2 cellular contexts compared by ENCODE assay signal in genomic region chr15:34154725-34155204, GRCh38.
TF ChIP-seq lines count a peak whose summit lies in the region.

No MANE protein-coding gene starts in this region.

TF ChIP-seq in HepG2, 621 proteins besides CTCF, POLR2A, EP300 and RAD21:
- no peak for TF ChIP-seq NFKB2 (CRISPR knock-in tag; IDR thresholded peaks at IDR 0.05; ENCODE audit: borderline replicate concordance)
- TF ChIP-seq ZNF562 (CRISPR knock-in tag; IDR thresholded peaks at IDR 0.05; ENCODE audit: borderline replicate concordance), result peak; percentile 81; the same call in 1 of the 2 replicates
- TF ChIP-seq PHF5A (CRISPR knock-in tag; IDR thresholded peaks at IDR 0.05; ENCODE audit: low read depth, unreplicated experiment), result no peak
- TF ChIP-seq BRCA1 (CRISPR knock-in tag; IDR thresholded peaks at IDR 0.05), result no peak
- TF ChIP-seq, protein P1, sequence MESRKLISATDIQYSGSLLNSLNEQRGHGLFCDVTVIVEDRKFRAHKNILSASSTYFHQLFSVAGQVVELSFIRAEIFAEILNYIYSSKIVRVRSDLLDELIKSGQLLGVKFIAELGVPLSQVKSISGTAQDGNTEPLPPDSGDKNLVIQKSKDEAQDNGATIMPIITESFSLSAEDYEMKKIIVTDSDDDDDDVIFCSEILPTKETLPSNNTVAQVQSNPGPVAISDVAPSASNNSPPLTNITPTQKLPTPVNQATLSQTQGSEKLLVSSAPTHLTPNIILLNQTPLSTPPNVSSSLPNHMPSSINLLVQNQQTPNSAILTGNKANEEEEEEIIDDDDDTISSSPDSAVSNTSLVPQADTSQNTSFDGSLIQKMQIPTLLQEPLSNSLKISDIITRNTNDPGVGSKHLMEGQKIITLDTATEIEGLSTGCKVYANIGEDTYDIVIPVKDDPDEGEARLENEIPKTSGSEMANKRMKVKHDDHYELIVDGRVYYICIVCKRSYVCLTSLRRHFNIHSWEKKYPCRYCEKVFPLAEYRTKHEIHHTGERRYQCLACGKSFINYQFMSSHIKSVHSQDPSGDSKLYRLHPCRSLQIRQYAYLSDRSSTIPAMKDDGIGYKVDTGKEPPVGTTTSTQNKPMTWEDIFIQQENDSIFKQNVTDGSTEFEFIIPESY (CRISPR knock-in tag; IDR thresholded peaks at IDR 0.05), result peak; percentile 74; the same call in 1 of the 2 replicates
- TF ChIP-seq FOSL2 (CRISPR knock-in tag; IDR thresholded peaks at IDR 0.05), result peak; percentile 55
- TF ChIP-seq, protein P2, sequence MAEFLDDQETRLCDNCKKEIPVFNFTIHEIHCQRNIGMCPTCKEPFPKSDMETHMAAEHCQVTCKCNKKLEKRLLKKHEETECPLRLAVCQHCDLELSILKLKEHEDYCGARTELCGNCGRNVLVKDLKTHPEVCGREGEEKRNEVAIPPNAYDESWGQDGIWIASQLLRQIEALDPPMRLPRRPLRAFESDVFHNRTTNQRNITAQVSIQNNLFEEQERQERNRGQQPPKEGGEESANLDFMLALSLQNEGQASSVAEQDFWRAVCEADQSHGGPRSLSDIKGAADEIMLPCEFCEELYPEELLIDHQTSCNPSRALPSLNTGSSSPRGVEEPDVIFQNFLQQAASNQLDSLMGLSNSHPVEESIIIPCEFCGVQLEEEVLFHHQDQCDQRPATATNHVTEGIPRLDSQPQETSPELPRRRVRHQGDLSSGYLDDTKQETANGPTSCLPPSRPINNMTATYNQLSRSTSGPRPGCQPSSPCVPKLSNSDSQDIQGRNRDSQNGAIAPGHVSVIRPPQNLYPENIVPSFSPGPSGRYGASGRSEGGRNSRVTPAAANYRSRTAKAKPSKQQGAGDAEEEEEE (CRISPR knock-in tag; IDR thresholded peaks at IDR 0.05; ENCODE audit: borderline replicate concordance), result no peak
- TF ChIP-seq ZNF414 (CRISPR knock-in tag; IDR thresholded peaks at IDR 0.05), result no peak

TF ChIP-seq in H1, 55 proteins besides CTCF, POLR2A, EP300 and RAD21:
- TF ChIP-seq MAFK (IDR thresholded peaks at IDR 0.05; ENCODE audit: low read depth, low read length), result peak; percentile 79
- TF ChIP-seq TBP (IDR thresholded peaks at IDR 0.05; ENCODE audit: low read depth, low read length), result no peak
- TF ChIP-seq SIRT6 (IDR thresholded peaks at IDR 0.05; ENCODE audit: low read length), result no peak
- TF ChIP-seq POLR2AphosphoS5 (IDR thresholded peaks at IDR 0.05; ENCODE audit: low read depth, low read length), result no peak
- no peak for TF ChIP-seq BCL11A (IDR thresholded peaks at IDR 0.05; ENCODE audit: low read depth in 2 of 2, low read length in 2 of 2)
- no peak for TF ChIP-seq HDAC6 (IDR thresholded peaks at IDR 0.05; ENCODE audit: low read depth, low read length)
- no peak for TF ChIP-seq KDM1A (IDR thresholded peaks at IDR 0.05; ENCODE audit: borderline replicate concordance, low read length)
- TF ChIP-seq PHF8 (conservative IDR thresholded peaks at IDR 0.05; ENCODE audit: low read depth, low read length), result no peak
- no peak for TF ChIP-seq RFX5 (IDR thresholded peaks at IDR 0.05; ENCODE audit: borderline replicate concordance, low read depth, low read length)
- TF ChIP-seq CTBP2 (IDR thresholded peaks at IDR 0.05; ENCODE audit: borderline replicate concordance, insufficient read depth, insufficient read length, low read length), result no peak
- TF ChIP-seq BACH1 (IDR thresholded peaks at IDR 0.05; ENCODE audit: low read length), result peak; percentile 84
- no peak for TF ChIP-seq GABPA (IDR thresholded peaks at IDR 0.05; ENCODE audit: borderline replicate concordance, insufficient read depth, low read length)
- TF ChIP-seq CBX8 (IDR thresholded peaks at IDR 0.05; ENCODE audit: borderline replicate concordance, low read depth, low read length), result no peak
- TF ChIP-seq, protein P3, sequence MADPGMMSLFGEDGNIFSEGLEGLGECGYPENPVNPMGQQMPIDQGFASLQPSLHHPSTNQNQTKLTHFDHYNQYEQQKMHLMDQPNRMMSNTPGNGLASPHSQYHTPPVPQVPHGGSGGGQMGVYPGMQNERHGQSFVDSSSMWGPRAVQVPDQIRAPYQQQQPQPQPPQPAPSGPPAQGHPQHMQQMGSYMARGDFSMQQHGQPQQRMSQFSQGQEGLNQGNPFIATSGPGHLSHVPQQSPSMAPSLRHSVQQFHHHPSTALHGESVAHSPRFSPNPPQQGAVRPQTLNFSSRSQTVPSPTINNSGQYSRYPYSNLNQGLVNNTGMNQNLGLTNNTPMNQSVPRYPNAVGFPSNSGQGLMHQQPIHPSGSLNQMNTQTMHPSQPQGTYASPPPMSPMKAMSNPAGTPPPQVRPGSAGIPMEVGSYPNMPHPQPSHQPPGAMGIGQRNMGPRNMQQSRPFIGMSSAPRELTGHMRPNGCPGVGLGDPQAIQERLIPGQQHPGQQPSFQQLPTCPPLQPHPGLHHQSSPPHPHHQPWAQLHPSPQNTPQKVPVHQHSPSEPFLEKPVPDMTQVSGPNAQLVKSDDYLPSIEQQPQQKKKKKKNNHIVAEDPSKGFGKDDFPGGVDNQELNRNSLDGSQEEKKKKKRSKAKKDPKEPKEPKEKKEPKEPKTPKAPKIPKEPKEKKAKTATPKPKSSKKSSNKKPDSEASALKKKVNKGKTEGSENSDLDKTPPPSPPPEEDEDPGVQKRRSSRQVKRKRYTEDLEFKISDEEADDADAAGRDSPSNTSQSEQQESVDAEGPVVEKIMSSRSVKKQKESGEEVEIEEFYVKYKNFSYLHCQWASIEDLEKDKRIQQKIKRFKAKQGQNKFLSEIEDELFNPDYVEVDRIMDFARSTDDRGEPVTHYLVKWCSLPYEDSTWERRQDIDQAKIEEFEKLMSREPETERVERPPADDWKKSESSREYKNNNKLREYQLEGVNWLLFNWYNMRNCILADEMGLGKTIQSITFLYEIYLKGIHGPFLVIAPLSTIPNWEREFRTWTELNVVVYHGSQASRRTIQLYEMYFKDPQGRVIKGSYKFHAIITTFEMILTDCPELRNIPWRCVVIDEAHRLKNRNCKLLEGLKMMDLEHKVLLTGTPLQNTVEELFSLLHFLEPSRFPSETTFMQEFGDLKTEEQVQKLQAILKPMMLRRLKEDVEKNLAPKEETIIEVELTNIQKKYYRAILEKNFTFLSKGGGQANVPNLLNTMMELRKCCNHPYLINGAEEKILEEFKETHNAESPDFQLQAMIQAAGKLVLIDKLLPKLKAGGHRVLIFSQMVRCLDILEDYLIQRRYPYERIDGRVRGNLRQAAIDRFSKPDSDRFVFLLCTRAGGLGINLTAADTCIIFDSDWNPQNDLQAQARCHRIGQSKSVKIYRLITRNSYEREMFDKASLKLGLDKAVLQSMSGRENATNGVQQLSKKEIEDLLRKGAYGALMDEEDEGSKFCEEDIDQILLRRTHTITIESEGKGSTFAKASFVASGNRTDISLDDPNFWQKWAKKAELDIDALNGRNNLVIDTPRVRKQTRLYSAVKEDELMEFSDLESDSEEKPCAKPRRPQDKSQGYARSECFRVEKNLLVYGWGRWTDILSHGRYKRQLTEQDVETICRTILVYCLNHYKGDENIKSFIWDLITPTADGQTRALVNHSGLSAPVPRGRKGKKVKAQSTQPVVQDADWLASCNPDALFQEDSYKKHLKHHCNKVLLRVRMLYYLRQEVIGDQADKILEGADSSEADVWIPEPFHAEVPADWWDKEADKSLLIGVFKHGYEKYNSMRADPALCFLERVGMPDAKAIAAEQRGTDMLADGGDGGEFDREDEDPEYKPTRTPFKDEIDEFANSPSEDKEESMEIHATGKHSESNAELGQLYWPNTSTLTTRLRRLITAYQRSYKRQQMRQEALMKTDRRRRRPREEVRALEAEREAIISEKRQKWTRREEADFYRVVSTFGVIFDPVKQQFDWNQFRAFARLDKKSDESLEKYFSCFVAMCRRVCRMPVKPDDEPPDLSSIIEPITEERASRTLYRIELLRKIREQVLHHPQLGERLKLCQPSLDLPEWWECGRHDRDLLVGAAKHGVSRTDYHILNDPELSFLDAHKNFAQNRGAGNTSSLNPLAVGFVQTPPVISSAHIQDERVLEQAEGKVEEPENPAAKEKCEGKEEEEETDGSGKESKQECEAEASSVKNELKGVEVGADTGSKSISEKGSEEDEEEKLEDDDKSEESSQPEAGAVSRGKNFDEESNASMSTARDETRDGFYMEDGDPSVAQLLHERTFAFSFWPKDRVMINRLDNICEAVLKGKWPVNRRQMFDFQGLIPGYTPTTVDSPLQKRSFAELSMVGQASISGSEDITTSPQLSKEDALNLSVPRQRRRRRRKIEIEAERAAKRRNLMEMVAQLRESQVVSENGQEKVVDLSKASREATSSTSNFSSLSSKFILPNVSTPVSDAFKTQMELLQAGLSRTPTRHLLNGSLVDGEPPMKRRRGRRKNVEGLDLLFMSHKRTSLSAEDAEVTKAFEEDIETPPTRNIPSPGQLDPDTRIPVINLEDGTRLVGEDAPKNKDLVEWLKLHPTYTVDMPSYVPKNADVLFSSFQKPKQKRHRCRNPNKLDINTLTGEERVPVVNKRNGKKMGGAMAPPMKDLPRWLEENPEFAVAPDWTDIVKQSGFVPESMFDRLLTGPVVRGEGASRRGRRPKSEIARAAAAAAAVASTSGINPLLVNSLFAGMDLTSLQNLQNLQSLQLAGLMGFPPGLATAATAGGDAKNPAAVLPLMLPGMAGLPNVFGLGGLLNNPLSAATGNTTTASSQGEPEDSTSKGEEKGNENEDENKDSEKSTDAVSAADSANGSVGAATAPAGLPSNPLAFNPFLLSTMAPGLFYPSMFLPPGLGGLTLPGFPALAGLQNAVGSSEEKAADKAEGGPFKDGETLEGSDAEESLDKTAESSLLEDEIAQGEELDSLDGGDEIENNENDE (IDR thresholded peaks at IDR 0.05; ENCODE audit: insufficient replicate concordance, low read length), result no peak
- TF ChIP-seq JUND (IDR thresholded peaks at IDR 0.05; ENCODE audit: low read length), result 0 out of 2 replicates have a peak, but pooled peaks have one; percentile 36
- TF ChIP-seq, protein P4, sequence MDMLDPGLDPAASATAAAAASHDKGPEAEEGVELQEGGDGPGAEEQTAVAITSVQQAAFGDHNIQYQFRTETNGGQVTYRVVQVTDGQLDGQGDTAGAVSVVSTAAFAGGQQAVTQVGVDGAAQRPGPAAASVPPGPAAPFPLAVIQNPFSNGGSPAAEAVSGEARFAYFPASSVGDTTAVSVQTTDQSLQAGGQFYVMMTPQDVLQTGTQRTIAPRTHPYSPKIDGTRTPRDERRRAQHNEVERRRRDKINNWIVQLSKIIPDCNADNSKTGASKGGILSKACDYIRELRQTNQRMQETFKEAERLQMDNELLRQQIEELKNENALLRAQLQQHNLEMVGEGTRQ (IDR thresholded peaks at IDR 0.05; ENCODE audit: low read length), result no peak
- no peak for TF ChIP-seq RXRA (IDR thresholded peaks at IDR 0.05; ENCODE audit: insufficient read depth, low read depth, low read length)
- TF ChIP-seq CHD1 (IDR thresholded peaks at IDR 0.05; ENCODE audit: low read depth, low read length), result no peak
- TF ChIP-seq YY1 (IDR thresholded peaks at IDR 0.05; ENCODE audit: low read depth, low read length), result no peak
- no peak for TF ChIP-seq EGR1 (IDR thresholded peaks at IDR 0.05; ENCODE audit: borderline replicate concordance, low read depth, low read length)
- no peak for TF ChIP-seq ZNF274 (IDR thresholded peaks at IDR 0.05; ENCODE audit: borderline replicate concordance, extremely low read depth, low read length)
